8 cellular contexts compared by ENCODE assay signal in the genomic region with DNA sequence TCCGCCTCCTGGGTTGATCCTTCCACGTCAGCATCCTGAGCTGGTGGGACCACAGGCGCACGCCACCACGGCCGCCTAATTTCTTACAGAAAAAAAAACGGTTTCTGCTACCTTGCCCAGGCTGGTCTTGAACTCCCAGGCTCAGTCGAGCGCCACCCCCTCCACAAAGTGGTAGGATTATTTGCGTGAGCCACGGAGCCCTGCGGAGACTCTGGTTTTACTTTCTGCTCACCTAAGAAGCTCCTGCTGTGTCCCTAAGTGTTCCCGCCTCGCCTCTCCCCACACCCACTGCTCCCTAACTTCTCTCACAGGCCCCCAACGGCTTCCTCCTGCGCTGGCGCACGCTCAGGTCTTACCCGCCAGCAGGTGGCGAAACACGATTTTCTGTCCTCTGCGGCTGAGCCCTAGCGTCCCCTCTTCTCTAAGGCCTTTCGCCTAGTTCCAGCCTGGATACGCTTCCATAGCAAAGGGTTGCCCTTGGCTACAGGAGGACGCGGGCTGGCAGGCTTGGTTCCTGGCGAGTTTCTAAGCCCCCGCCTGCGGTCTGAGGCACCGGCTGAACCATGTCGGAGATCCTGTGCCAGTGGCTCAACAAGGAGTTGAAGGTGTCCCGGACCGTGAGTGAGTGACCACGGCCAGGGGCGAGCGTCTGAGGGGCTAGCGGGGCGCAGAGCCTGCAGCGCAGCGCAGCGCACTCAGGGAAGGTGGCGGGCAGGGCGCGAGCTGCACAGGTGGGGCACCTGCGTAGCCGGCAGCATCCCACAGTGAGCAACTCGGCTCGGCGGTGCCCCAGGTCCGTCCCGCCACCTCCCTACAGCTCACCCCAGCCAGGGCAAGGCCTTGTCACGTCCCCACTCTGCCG. TPM values are rescaled to one million over a fixed set of nuclear protein-coding genes. Genes with fewer than 3 reads are reported as not detected.
A peak's percentile ranks its signal among the peaks of the same experiment; 100 is the strongest.
DNase-seq lines count a peak whose midpoint lies in the region; ATAC-seq, FAIRE-seq and TF ChIP-seq lines count a peak whose summit lies in the region.

SPEF2 (plus strand) TSS at position 429 of the 862 bp plus-strand sequence; CDS start at position 564, 135 bp downstream.

- H3K27me3 ChIP-seq in MG63 (no peaks in the 10 kb centered on the region), astrocyte (ENCODE audit: insufficient read depth, low read length) (no peaks in the 10 kb centered on the region)

- CTCF ChIA-PET in Calu3 (lab: Charles Lee): interaction anchor here (1.2 to 1.7 kb wide), 2 partner anchors 9 to 19 kb away, joined by 4 read pairs; no protein-coding TSS in a partner anchor

- peaks cover 6% of the 10 kb centered on the region for H3K4me1 ChIP-seq in astrocyte (ENCODE audit: insufficient read depth, low read length)

- peak within 1 kb of the TSS; percentile 82 for H3K9ac ChIP-seq in astrocyte (ENCODE audit: low read length)

- H3K36me3 ChIP-seq in MG63 (no peaks in the 10 kb centered on the region), astrocyte (ENCODE audit: insufficient read depth, low read length) (no peaks in the 10 kb centered on the region)

- intact Hi-C loops in Calu3 (cut with micrococcal nuclease; ENCODE audit: unreplicated experiment): loop anchor here (5.0 kb wide), 1 partner anchor 140 kb away; no protein-coding TSS in a partner anchor

- H3K9me3 ChIP-seq in MG63 (no peaks in the 10 kb centered on the region), astrocyte (ENCODE audit: insufficient read depth, low read depth, low read length) (no peaks in the 10 kb centered on the region)

- H3K4me3 Mint-ChIP-seq in Calu3 (ENCODE audit: low read depth, unreplicated experiment): peak within 1 kb of the TSS; percentile 88
- H3K4me3 Mint-ChIP-seq in T-helper 2 cell treated with Interferon-gamma antibody and Interleukin-4, amounts not matched to agents 5 μg/mL and 100 μg/mL, for 36 hours: peak within 1 kb of the TSS; percentile 94
- peak within 1 kb of the TSS; percentile 94 for H3K4me3 Mint-ChIP-seq in astrocyte (ENCODE audit: unreplicated experiment)

- H2AFZ ChIP-seq in astrocyte (ENCODE audit: low read depth, low read length): peak within 1 kb of the TSS; percentile 100

- peak; percentile 66 for TF ChIP-seq CTCF in Calu3 (IDR thresholded peaks at IDR 0.05; ENCODE audit: unreplicated experiment)
- TF ChIP-seq CTCF in astrocyte (IDR thresholded peaks at IDR 0.05; ENCODE audit: insufficient read depth, low read depth, low read length): peak; percentile 80

- peak within 1 kb of the TSS; percentile 91 for H3K4me2 ChIP-seq in astrocyte (ENCODE audit: low read length)

- H3K4me1 Mint-ChIP-seq in Calu3 (ENCODE audit: low read depth, unreplicated experiment) (peaks cover 9% of the 10 kb centered on the region), astrocyte (ENCODE audit: low read depth, unreplicated experiment) (no peaks in the 10 kb centered on the region)
- H3K4me1 Mint-ChIP-seq in T-helper 2 cell treated with Interferon-gamma antibody and Interleukin-4, amounts not matched to agents 5 μg/mL and 100 μg/mL, for 36 hours (ENCODE audit: low read depth): peaks cover 23% of the 10 kb centered on the region

- H3K27ac ChIP-seq in astrocyte (ENCODE audit: low read depth, low read length): peak within 1 kb of the TSS; percentile 10

- H3K79me2 ChIP-seq in astrocyte (ENCODE audit: insufficient read depth, low read length): no peaks in the 10 kb centered on the region

- FAIRE-seq in astrocyte (lab: Jason Lieb, UNC) (peak; percentile 92), urothelium cell line (lab: Jason Lieb, UNC) (peak; percentile 96)

- DNase-seq in Calu3 (peak; percentile 86), MG63 (peak; percentile 89), astrocyte (ENCODE audit: low read depth) (peak; percentile 84), hepatic stellate cell (ENCODE audit: low spot score) (peak; percentile 85), pulmonary artery endothelial cell (ENCODE audit: low read depth, low spot score) (peak; percentile 63), urothelium cell line (ENCODE audit: low spot score) (peak; percentile 94)
- peak; percentile 80 for DNase-seq in T-helper 2 cell treated with Interferon-gamma antibody and Interleukin-4, amounts not matched to agents 5 μg/mL and 100 μg/mL, for 36 hours (ENCODE audit: low spot score)

- H3K27me3 Mint-ChIP-seq in Calu3 (ENCODE audit: unreplicated experiment): no peaks in the 10 kb centered on the region
- H3K27me3 Mint-ChIP-seq in T-helper 2 cell treated with Interferon-gamma antibody and Interleukin-4, amounts not matched to agents 5 μg/mL and 100 μg/mL, for 36 hours (ENCODE audit: low read depth): no peaks in the 10 kb centered on the region
- peaks cover 2% of the 10 kb centered on the region for H3K27me3 Mint-ChIP-seq in astrocyte (ENCODE audit: low read depth, unreplicated experiment)

- ATAC-seq in GM21723 (IDR thresholded peaks at IDR 0.05; ENCODE audit: unreplicated experiment): peak; percentile 95

- H4K20me1 ChIP-seq in astrocyte (ENCODE audit: insufficient read depth, low read length): no peaks in the 10 kb centered on the region

- H3K9me3 Mint-ChIP-seq in Calu3 (ENCODE audit: low read depth, unreplicated experiment): peaks cover 3% of the 10 kb centered on the region
- H3K9me3 Mint-ChIP-seq in T-helper 2 cell treated with Interferon-gamma antibody and Interleukin-4, amounts not matched to agents 5 μg/mL and 100 μg/mL, for 36 hours: peaks cover 29% of the 10 kb centered on the region
- peaks cover 5% of the 10 kb centered on the region for H3K9me3 Mint-ChIP-seq in astrocyte (ENCODE audit: unreplicated experiment)

- H3K4me3 ChIP-seq in MG63 (peak within 1 kb of the TSS; percentile 70), astrocyte (ENCODE audit: insufficient read depth, low read depth, low read length) (peak within 1 kb of the TSS; percentile 88)

- H3K27ac Mint-ChIP-seq in Calu3 (ENCODE audit: unreplicated experiment) (peak within 1 kb of the TSS; percentile 92), astrocyte (ENCODE audit: unreplicated experiment) (peak within 1 kb of the TSS; percentile 50)
- peak within 1 kb of the TSS; percentile 98 for H3K27ac Mint-ChIP-seq in T-helper 2 cell treated with Interferon-gamma antibody and Interleukin-4, amounts not matched to agents 5 μg/mL and 100 μg/mL, for 36 hours

- BruUV-seq in Calu3 (replicated peaks; lab: Mats Ljungman, UMichigan): no TSS peak

- H3K36me3 Mint-ChIP-seq in Calu3 (ENCODE audit: insufficient read depth, unreplicated experiment) (peaks cover 13% of the 10 kb centered on the region), astrocyte (ENCODE audit: low read depth, unreplicated experiment) (no peaks in the 10 kb centered on the region)
- H3K36me3 Mint-ChIP-seq in T-helper 2 cell treated with Interferon-gamma antibody and Interleukin-4, amounts not matched to agents 5 μg/mL and 100 μg/mL, for 36 hours (ENCODE audit: low read depth): peaks cover 9% of the 10 kb centered on the region

RNA-seq across cellular contexts. Expression of gene SPEF2, which starts in this region (rescaled TPM):
- 8.0 and 10.9 TPM in 2 replicates for total RNA-seq in Calu3 (2022)
- total RNA-seq in MG63 (2014; rRNA removed; shearing (Covaris generic); ENCODE audit: low replicate concordance): 4.2 and 9.1 TPM in 2 replicates
- 3.4 and 3.9 TPM in 2 replicates for total RNA-seq in astrocyte
- total RNA-seq in pulmonary artery endothelial cell: 0.88 and 0.92 TPM in 2 replicates

Comparison
In these comparisons a context has a peak if more than half of its experiments do, and no peak if none do; other contexts are left out.
1. Peak in every context shown above with its lines: DNase-seq, ATAC-seq, H3K4me3 ChIP-seq and H3K27ac ChIP-seq.
2. Peak in DNase-seq in pulmonary artery endothelial cell; RNA of the gene not detected or under 1 TPM.